Comparison of ENCODE assay signal across 9 cellular contexts in the genomic region with DNA sequence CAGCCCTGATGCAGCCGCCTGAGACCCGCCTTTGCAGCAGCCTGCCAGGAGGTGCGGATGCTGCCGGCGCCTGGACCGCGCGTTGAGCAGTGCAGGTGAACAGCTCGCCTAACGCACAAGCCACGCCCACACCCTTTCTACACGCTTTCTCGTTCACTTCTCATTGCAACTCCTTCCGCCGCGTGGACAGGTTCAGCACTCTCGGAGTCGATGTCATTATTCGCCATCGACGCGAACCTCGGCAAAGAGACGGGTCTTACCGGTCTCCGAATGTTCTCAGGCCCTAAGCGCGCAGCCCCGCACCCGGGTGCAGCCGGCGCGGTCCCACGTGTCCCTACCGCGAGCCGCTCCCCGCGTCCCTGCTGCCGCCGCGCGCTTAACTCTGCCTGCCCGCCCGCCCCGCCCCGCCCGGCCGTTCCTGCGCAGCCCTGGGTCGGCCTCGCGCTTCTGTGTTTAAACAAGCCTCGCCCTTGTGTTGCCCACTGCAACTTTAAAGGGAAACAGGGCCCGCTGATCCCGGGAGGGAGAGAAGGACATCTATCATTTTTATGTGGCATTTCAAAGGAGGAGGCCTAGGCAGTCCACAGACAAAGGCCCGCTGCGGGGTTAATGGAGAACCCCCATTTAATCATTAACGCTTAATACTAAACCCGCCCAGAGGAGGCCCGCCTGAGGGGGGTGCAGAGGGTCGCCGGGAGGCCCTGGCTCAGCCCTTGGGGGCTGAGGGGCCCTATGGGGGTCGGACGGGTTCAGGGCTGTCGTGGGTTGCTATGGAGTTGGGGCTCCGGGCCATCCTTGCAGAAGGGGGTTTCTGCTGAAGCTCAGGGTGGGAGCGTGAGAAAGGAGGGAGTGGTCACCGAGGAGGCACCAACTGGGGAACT.
DNase-seq lines count a peak whose midpoint lies in the region; ATAC-seq and TF ChIP-seq lines count a peak whose summit lies in the region.
"Had no signal": no experiment of that assay in that cellular context is flagged by ENCODE, and none has a peak within 500 bp of the region (broad histone marks: within the 10 kb centered on the region; RNA-seq: fewer than 3 reads in every experiment).

No MANE protein-coding gene starts in this region.

- peak overlapping the region; percentile 42 for H3K4me2 ChIP-seq in parathyroid adenoma (ENCODE audit: low read length)

- peak overlapping the region; percentile 71 for H3K27ac ChIP-seq in WERI-Rb-1
- no peak overlapping the region for H3K27ac ChIP-seq in parathyroid adenoma
- H3K27ac ChIP-seq: SK-N-MC had no signal

- DNase-seq in activated T-cell treated with anti-CD3 and anti-CD28 coated beads for 24 hours (ENCODE audit: low read depth) (peak; percentile 6), activated T-cell treated with anti-CD3 and anti-CD28 coated beads for 4 hours (no peak), WERI-Rb-1 (peak; percentile 80), head of caudate nucleus (peak in 40 of 42 donors; percentile 11 to 72 (median 38))

- peaks cover 16% of the 10 kb centered on the region for H3K9me3 ChIP-seq in WERI-Rb-1 (ENCODE audit: severe bottlenecking)
- H3K9me3 ChIP-seq in parathyroid adenoma (ENCODE audit: control insufficient read depth, low read length), result no peaks in the 10 kb centered on the region

- peaks cover 4% of the 10 kb centered on the region for H3K4me1 ChIP-seq in parathyroid adenoma

- peak overlapping the region; percentile 56 for H2AFZ ChIP-seq in parathyroid adenoma

- intact Hi-C loops in head of caudate nucleus (cut with DNase I), result no loop called here

- no peaks in the 10 kb centered on the region for H3K36me3 ChIP-seq in WERI-Rb-1
- H3K36me3 ChIP-seq in parathyroid adenoma (ENCODE audit: control insufficient read depth, insufficient read depth, low read length), result no peaks in the 10 kb centered on the region

- H3K79me2 ChIP-seq in parathyroid adenoma, result no peaks in the 10 kb centered on the region

- no peak overlapping the region for H3K9ac ChIP-seq in parathyroid adenoma

- ATAC-seq in HG03135 (IDR thresholded peaks at IDR 0.05; ENCODE audit: unreplicated experiment), result no peak
- ATAC-seq in HG02884 (IDR thresholded peaks at IDR 0.05; ENCODE audit: unreplicated experiment), result no peak
- ATAC-seq in HG03571 (IDR thresholded peaks at IDR 0.05; ENCODE audit: unreplicated experiment), result no peak

- H3K4me3 ChIP-seq in WERI-Rb-1 (ENCODE audit: low read depth, low read length) (peak overlapping the region; percentile 50), parathyroid adenoma (ENCODE audit: low read depth, low read length) (no peak overlapping the region)
- H3K4me3 ChIP-seq: SK-N-MC had no signal

- no peak for TF ChIP-seq CTCF in WERI-Rb-1 (IDR thresholded peaks at IDR 0.05; ENCODE audit: low read depth, low read length)
- no peak for TF ChIP-seq CTCF in parathyroid adenoma (IDR thresholded peaks at IDR 0.05)

- H3K27me3 ChIP-seq in WERI-Rb-1 (ENCODE audit: insufficient read depth, low read depth, severe bottlenecking), result no peaks in the 10 kb centered on the region
- H3K27me3 ChIP-seq in parathyroid adenoma (ENCODE audit: control insufficient read depth, insufficient read depth, low read length), result no peaks in the 10 kb centered on the region
